ENCODE assay signal across 9 cellular contexts in genomic region chr14:85531141-85531593, GRCh38. TPM values are rescaled to one million over a fixed set of nuclear protein-coding genes. Genes with fewer than 3 reads are reported as not detected.
A peak's percentile ranks its signal among the peaks of the same experiment; 100 is the strongest.
DNase-seq lines count a peak whose midpoint lies in the region; ATAC-seq and TF ChIP-seq lines count a peak whose summit lies in the region.
"Had no signal": no experiment of that assay in that cellular context is flagged by ENCODE, and none has a peak within 500 bp of the region (broad histone marks: within the 10 kb centered on the region; RNA-seq: fewer than 3 reads in every experiment).

No MANE protein-coding gene starts in this region.

- H3K36me3 Mint-ChIP-seq in GM23338 (ENCODE audit: low read depth), result no peaks in the 10 kb centered on the region

- no peaks in the 10 kb centered on the region for H4K20me1 ChIP-seq in GM23338 (replicated peaks; ENCODE audit: insufficient read depth)

- H3K4me3 Mint-ChIP-seq in GM23338, result peak overlapping the region; percentile 75

- H3K27me3 ChIP-seq in GM23338 (ENCODE audit: insufficient read depth), result peaks cover 80% of the 10 kb centered on the region
- H3K27me3 ChIP-seq in adipocyte (replicated peaks; ENCODE audit: control insufficient read depth, insufficient read depth, low read length), result no peaks in the 10 kb centered on the region
- peaks cover 0 to 43% (median 9%) of the 10 kb centered on the region in 3 donors for H3K27me3 ChIP-seq in psoas muscle (ENCODE audit: insufficient read depth in 3 of 3, low read length in 2 of 3)

- H3K4me2 ChIP-seq in GM23338, result peak overlapping the region; percentile 98

- peak overlapping the region; percentile 83 for H3K4me3 ChIP-seq in GM23338
- H3K4me3 ChIP-seq in adipocyte (ENCODE audit: low read length), result peak overlapping the region; percentile 91
- peak overlapping the region; percentile 77 for H3K4me3 ChIP-seq in psoas muscle

- TF ChIP-seq CTCF in GM23338 (conservative IDR thresholded peaks at IDR 0.05; ENCODE audit: low read depth in 2 of 2) (no peak), psoas muscle (IDR thresholded peaks at IDR 0.05) (no peak)

- WGBS in psoas muscle, 3 donors, result 0 to 1% (median 1%) methylated on average over 29 of the region's 29 CpGs

- H3K27ac ChIP-seq in GM23338 (ENCODE audit: low read depth), result no peak overlapping the region
- peak overlapping the region; percentile 83 for H3K27ac ChIP-seq in psoas muscle

- H3F3A ChIP-seq in GM23338 (replicated peaks; ENCODE audit: low read depth), result peaks cover 3% of the 10 kb centered on the region; the same call in 1 of the 2 replicates

- H3K79me2 ChIP-seq in GM23338 (replicated peaks; ENCODE audit: insufficient read depth), result 0 out of 2 replicates have a peak, but pooled peaks cover 6% of the 10 kb centered on the region

- DNase-seq in GM23338 (ENCODE audit: low spot score), result peak; percentile 81
- DNase-seq in adipocyte (ENCODE audit: low read depth), result peak; percentile 91
- peak; percentile 44 for DNase-seq in left ventricle myocardium superior
- DNase-seq in psoas muscle, result peak; percentile 56 to 72
- no peak for DNase-seq in HT-29 (ENCODE audit: low spot score)
- no peak for DNase-seq in NCI-H446 treated with DMSO at 0.1 percent for 48 hours (lab: John Stamatoyannopoulos, UW)
- DNase-seq in T-helper 2 cell, result no peak

- H3K9me2 ChIP-seq in GM23338 (ENCODE audit: insufficient read depth), result no peaks in the 10 kb centered on the region

- no peak overlapping the region for H3K27ac Mint-ChIP-seq in GM23338

- H3K4me1 Mint-ChIP-seq in GM23338, result peaks cover 54% of the 10 kb centered on the region

- ATAC-seq in GM23338 (peak; percentile 9), left ventricle myocardium superior (peak; percentile 7), psoas muscle (peak; percentile 26 to 54 (median 38)), GM21825 (IDR thresholded peaks at IDR 0.05; ENCODE audit: unreplicated experiment) (no peak)

- peak overlapping the region; percentile 92 for H3K9ac ChIP-seq in adipocyte (ENCODE audit: low read length)

- H3K9me3 ChIP-seq in adipocyte (ENCODE audit: control insufficient read depth, low read length) (no peaks in the 10 kb centered on the region), psoas muscle (no peaks in the 10 kb centered on the region)

- intact Hi-C loops in left ventricle myocardium superior (cut with micrococcal nuclease), result no loop called here
- intact Hi-C loops in psoas muscle (cut with DNase I), result loop anchor here (5.0 to 10.0 kb wide), 5 partner anchors 84 to 1526 kb away; no protein-coding TSS in a partner anchor

- no peaks in the 10 kb centered on the region for H3K36me3 ChIP-seq in GM23338 (ENCODE audit: insufficient read depth)
- H3K36me3 ChIP-seq in adipocyte (ENCODE audit: control insufficient read depth, insufficient read depth, low read length, severe bottlenecking), result no peaks in the 10 kb centered on the region
- H3K36me3 ChIP-seq in psoas muscle (ENCODE audit: insufficient read depth in 1 of 2, low read depth in 1 of 2), result no peaks in the 10 kb centered on the region

- peaks cover 71% of the 10 kb centered on the region for H3K27me3 Mint-ChIP-seq in GM23338 (ENCODE audit: insufficient read depth, low read depth, poor library complexity)

- H3K9me3 Mint-ChIP-seq in GM23338, result no peaks in the 10 kb centered on the region; the same call in 2 of the 3 replicates

- peak overlapping the region; percentile 95 for H2AFZ ChIP-seq in GM23338

- H3K4me1 ChIP-seq in GM23338 (ENCODE audit: insufficient read depth) (peaks cover 44% of the 10 kb centered on the region), adipocyte (ENCODE audit: control insufficient read depth, insufficient read depth, low read length) (peaks cover 57% of the 10 kb centered on the region), psoas muscle (no peaks in the 10 kb centered on the region)

TF ChIP-seq in GM23338, 12 proteins besides CTCF, POLR2A, EP300 and RAD21:
- TF ChIP-seq EZH2phosphoT487 (IDR thresholded peaks at IDR 0.05; ENCODE audit: unreplicated experiment) (no peak), ZNF114 (CRISPR knock-in tag; IDR thresholded peaks at IDR 0.05) (no peak)

RNA-seq across cellular contexts. Expression of gene FLRT2, which starts 1.2 kb away (rescaled TPM):
- total RNA-seq in GM23338 (2014; rRNA removed; shearing (Covaris generic)), result 5.4 and 7.4 TPM in 2 replicates
- polyA plus RNA-seq in GM23338 (2016; fragmentation: Nextera tagmentation; extraction: Ambion mirVana) (3.8 and 4.3 TPM in 2 replicates), psoas muscle (1 to 10 TPM; 1.3 to 2.4 (median 1.5) TPM)
- total RNA-seq in left ventricle myocardium superior (4.6 TPM), psoas muscle (10 to 100 TPM in 1 of 4 donors, 1 to 10 TPM in 3; 2.4 to 10.2 (median 7.0) TPM)
- not detected in 2 replicates for total RNA-seq in HT-29 (2014; rRNA removed; shearing (Covaris generic))
- total RNA-seq: T-helper 2 cell treated with Interferon-gamma antibody and Interleukin-4, amounts not matched to agents 100 ng/mL and 5 ng/mL, for 36 hours had no signal

Comparison
In these comparisons a context has a peak if more than half of its experiments do, and no peak if none do; other contexts are left out.
1. DNase-seq: peak in GM23338 (single experiment), adipocyte (single experiment), left ventricle myocardium superior (single experiment) and psoas muscle (2 of 2); none in HT-29 (single experiment), NCI-H446 treated with DMSO at 0.1 percent for 48 hours (single experiment) and T-helper 2 cell (0 of 5).
2. Peak in every context shown above with its lines, with median percentiles within 50 percentile points of each other: H3K4me3 ChIP-seq.